ENCODE assay signal across 8 cellular contexts in the genomic region with DNA sequence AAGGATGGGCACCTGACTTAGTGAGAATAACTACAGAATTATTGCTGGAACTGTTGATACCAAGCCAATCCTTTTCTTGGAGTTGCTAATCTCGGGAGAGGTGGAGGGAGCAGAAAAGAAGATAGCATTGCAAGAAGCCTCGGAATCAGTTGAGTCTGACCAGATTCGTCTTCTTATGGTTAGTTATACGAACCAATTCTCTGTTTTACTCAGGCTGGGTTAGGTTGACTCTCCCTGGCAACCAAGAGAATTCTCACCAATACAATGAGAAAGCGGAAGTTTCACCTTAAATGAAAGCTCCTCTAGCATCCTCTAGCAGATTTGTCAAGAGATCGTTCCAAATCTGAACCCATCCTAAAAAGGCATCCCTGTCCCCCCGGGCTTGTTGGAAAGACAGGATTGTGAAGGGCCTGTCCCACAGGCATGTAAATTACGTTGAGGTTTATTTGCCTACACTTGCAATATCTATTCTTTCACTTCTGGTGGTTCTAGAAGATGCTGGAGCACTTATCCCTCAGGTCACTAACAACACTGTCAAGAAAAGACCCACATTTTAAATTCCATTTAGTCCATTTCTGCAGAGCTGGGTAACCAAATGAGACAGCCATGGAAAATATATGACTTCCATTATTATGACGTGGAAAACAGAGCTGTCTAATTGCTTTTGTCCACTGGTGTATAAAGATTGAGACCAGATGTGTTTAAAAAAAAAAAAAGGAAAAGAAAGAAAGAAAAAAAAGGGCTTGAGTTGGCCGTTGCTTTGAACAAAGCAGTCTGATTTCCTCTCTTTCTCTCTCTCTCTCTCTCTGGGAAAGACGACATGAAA. TPM values are rescaled to one million over a fixed set of nuclear protein-coding genes. Genes with fewer than 3 reads are reported as not detected.
DNase-seq lines count a peak whose midpoint lies in the region; ATAC-seq, FAIRE-seq and TF ChIP-seq lines count a peak whose summit lies in the region.

No MANE protein-coding gene starts in this region.

- no peak overlapping the region for H3K27ac ChIP-seq in neural progenitor cell

- H3K4me3 Mint-ChIP-seq in neural progenitor cell, result no peak overlapping the region

- H3K27ac Mint-ChIP-seq in neural progenitor cell, result no peak overlapping the region

- H3K79me2 ChIP-seq in neural progenitor cell (ENCODE audit: low read depth), result no peaks in the 10 kb centered on the region

- H3K27me3 ChIP-seq in neural progenitor cell, result no peaks in the 10 kb centered on the region
- H3K27me3 ChIP-seq in H7 (ENCODE audit: control insufficient read depth, insufficient read depth, low read length), result no peaks in the 10 kb centered on the region

- H3K36me3 ChIP-seq in neural progenitor cell (no peaks in the 10 kb centered on the region), H7 (replicated peaks; ENCODE audit: control insufficient read depth, insufficient read depth, low read length) (no peaks in the 10 kb centered on the region)

- TF ChIP-seq CTCF in HFF-Myc (IDR thresholded peaks at IDR 0.05; ENCODE audit: low read depth, low read length, missing control alignments) (no peak), neural progenitor cell (IDR thresholded peaks at IDR 0.05) (no peak)

- peaks cover 21% of the 10 kb centered on the region for H3K4me1 ChIP-seq in neural progenitor cell

- H3K4me1 Mint-ChIP-seq in neural progenitor cell, result peaks cover 33% of the 10 kb centered on the region

- no peak for DNase-seq in HFF-Myc (ENCODE audit: extremely low read depth, low read depth)
- peak; percentile 38 for DNase-seq in SK-N-DZ (ENCODE audit: low spot score)
- no peak for DNase-seq in neural progenitor cell (ENCODE audit: low spot score)
- no peak for DNase-seq in H7
- DNase-seq in activated CD4-positive, alpha-beta T cell treated with anti-CD3 and anti-CD28 coated beads, Interleukin-2, amount 50 U/mL, for 1 hour, result no peak
- no peak for DNase-seq in RCC 7860 (ENCODE audit: low spot score)
- no peak for DNase-seq in stimulated activated CD4-positive, alpha-beta T cell treated with anti-CD3 and anti-CD28 coated beads, Interleukin-1b, Interleukin-23, amount 100 ng/mL, for 48 hours

- no peak overlapping the region for H3K4me2 ChIP-seq in neural progenitor cell

- H3K9me3 ChIP-seq in neural progenitor cell (ENCODE audit: low read depth), result no peaks in the 10 kb centered on the region

- ATAC-seq in GM18517 (IDR thresholded peaks at IDR 0.05; ENCODE audit: unreplicated experiment), result peak; percentile 83

- no peak for FAIRE-seq in RCC 7860 (lab: Jason Lieb, UNC)

- peaks cover 12% of the 10 kb centered on the region for H3F3A ChIP-seq in neural progenitor cell (ENCODE audit: low read depth)

- no peak overlapping the region for H3K9ac ChIP-seq in neural progenitor cell

- H4K20me1 ChIP-seq in neural progenitor cell (ENCODE audit: low read depth), result no peaks in the 10 kb centered on the region

- H2AFZ ChIP-seq in neural progenitor cell (replicated peaks), result peak overlapping the region; percentile 71

- H3K9me3 Mint-ChIP-seq in neural progenitor cell, result no peaks in the 10 kb centered on the region

- H3K4me3 ChIP-seq in HFF-Myc (replicated peaks; ENCODE audit: low read depth, low read length), result peak overlapping the region; percentile 16
- H3K4me3 ChIP-seq in neural progenitor cell, result no peak overlapping the region
- H3K4me3 ChIP-seq in H7 (ENCODE audit: insufficient read depth, low read depth, low read length), result no peak overlapping the region

- peaks cover 3% of the 10 kb centered on the region for H3K27me3 Mint-ChIP-seq in neural progenitor cell (ENCODE audit: insufficient read depth, low read depth)

- no peaks in the 10 kb centered on the region for H3K36me3 Mint-ChIP-seq in neural progenitor cell

RNA-seq across cellular contexts. Expression of gene UBE2E1, which starts 43.3 kb away (rescaled TPM):
- polyA plus RNA-seq in SK-N-DZ (2014; cell fraction: cytosol; rRNA removed), result 161 and 178 TPM in 2 replicates
- 128 and 165 TPM in 2 replicates for polyA plus RNA-seq in SK-N-DZ (2014; cell fraction: nucleus; rRNA removed)
- 376 and 391 TPM in 2 replicates for total RNA-seq in neural progenitor cell (ENCODE audit: low replicate concordance)
- 138 and 159 TPM in 2 replicates for total RNA-seq in H7 (2014; rRNA removed; shearing (Covaris generic))
